Comparison of ENCODE assay signal across 12 cellular contexts in the genomic region with DNA sequence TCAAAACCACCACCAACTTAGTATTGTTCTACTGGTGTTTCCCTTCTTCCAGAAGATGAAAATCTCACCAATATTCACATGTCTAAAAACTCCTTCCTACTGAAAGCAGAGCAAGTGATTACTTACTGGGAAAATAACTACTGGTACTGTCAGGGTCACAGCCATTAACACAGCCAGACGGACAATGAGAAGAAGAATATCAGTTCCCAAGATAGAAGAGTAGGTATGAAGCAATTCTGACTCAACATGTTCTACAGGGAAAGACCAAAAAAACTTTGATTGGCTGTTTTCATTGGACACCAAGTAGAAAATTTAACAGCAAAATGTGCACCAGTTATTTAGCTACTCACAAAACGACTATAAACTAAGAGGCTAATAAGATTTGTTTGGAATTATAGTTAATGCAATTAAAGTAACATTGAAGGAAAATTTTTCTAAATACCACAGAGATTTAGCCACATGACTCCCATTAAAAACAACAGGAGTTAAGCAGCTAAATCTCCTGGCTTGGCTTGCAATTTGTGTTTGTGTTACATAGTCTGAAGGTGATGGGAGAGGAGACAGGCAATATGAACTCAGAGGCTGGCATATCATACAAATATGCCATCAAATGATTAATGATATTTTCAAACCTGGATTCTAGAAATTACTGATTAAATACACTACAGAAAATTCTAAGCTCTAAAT. TPM values are rescaled to one million over a fixed set of nuclear protein-coding genes. Genes with fewer than 3 reads are reported as not detected.
DNase-seq lines count a peak whose midpoint lies in the region; ATAC-seq and TF ChIP-seq lines count a peak whose summit lies in the region.
"Had no signal": no experiment of that assay in that cellular context is flagged by ENCODE, and none has a peak within 500 bp of the region (broad histone marks: within the 10 kb centered on the region; RNA-seq: fewer than 3 reads in every experiment).

No MANE protein-coding gene starts in this region.

- peak; percentile 33 for TF ChIP-seq POLR2A in right lobe of liver (IDR thresholded peaks at IDR 0.05)

- peaks cover 0 to 63% (median 9%) of the 10 kb centered on the region in 4 donors for H3K4me1 ChIP-seq in right lobe of liver

- TF ChIP-seq CTCF in right lobe of liver (IDR thresholded peaks at IDR 0.05), result no peak

- H3K27me3 Mint-ChIP-seq in stimulated activated naive CD8-positive, alpha-beta T cell treated with anti-CD3 and anti-CD28 coated beads, Interleukin-15, Interleukin-2, amounts not matched to agents 100 ng/mL and 50 ng/mL, for 24 hours, result no peaks in the 10 kb centered on the region
- no peaks in the 10 kb centered on the region for H3K27me3 Mint-ChIP-seq in activated T-helper 2 cell treated with anti-CD3 and anti-CD28 coated beads, Interferon-gamma antibody, Interleukin-2, Interleukin-4, amounts not matched to agents 10 μg/mL and 5 μg/mL and 100 μg/mL, durations not matched to agents 14 hours and 24 hours and 36 hours (ENCODE audit: low read depth)

- no peak for DNase-seq in stimulated activated naive CD8-positive, alpha-beta T cell treated with anti-CD3 and anti-CD28 coated beads, Interleukin-15, Interleukin-2, amounts not matched to agents 100 U/mL and 50 U/mL, for 24 hours
- no peak for DNase-seq in activated T-helper 2 cell treated with anti-CD3 and anti-CD28 coated beads, Interferon-gamma antibody, Interleukin-2, Interleukin-4, amounts not matched to agents 10 μg/mL and 5 μg/mL and 100 μg/mL, durations not matched to agents 14 hours and 24 hours and 36 hours (ENCODE audit: low spot score)
- DNase-seq in right lobe of liver (no peak), DMS53 treated with DMSO at 0.1 percent for 48 hours (lab: John Stamatoyannopoulos, UW; ENCODE audit: unreplicated experiment) (no peak), posterior vena cava (ENCODE audit: low spot score) (no peak)
- DNase-seq in effector CD8-positive, alpha-beta T cell (lab: John Stamatoyannopoulos, UW), result no peak
- DNase-seq: cortex of kidney, heart left ventricle, NCI-H526 treated with DMSO at 0.1 percent for 48 hours had no signal

- H3K36me3 ChIP-seq in right lobe of liver, result peaks cover 44 to 98% (median 79%) of the 10 kb centered on the region in 4 donors

- H3K9me3 ChIP-seq in right lobe of liver, result no peaks in the 10 kb centered on the region
- H3K9me3 ChIP-seq: heart left ventricle had no signal

- no peaks in the 10 kb centered on the region for H3K9me3 Mint-ChIP-seq in stimulated activated naive CD8-positive, alpha-beta T cell treated with anti-CD3 and anti-CD28 coated beads, Interleukin-15, Interleukin-2, amounts not matched to agents 100 ng/mL and 50 ng/mL, for 24 hours
- H3K9me3 Mint-ChIP-seq in activated T-helper 2 cell treated with anti-CD3 and anti-CD28 coated beads, Interferon-gamma antibody, Interleukin-2, Interleukin-4, amounts not matched to agents 10 μg/mL and 5 μg/mL and 100 μg/mL, durations not matched to agents 14 hours and 24 hours and 36 hours, result no peaks in the 10 kb centered on the region

- H3K4me3 Mint-ChIP-seq in stimulated activated naive CD8-positive, alpha-beta T cell treated with anti-CD3 and anti-CD28 coated beads, Interleukin-15, Interleukin-2, amounts not matched to agents 100 ng/mL and 50 ng/mL, for 24 hours, result peak overlapping the region; percentile 15
- no peak overlapping the region for H3K4me3 Mint-ChIP-seq in activated T-helper 2 cell treated with anti-CD3 and anti-CD28 coated beads, Interferon-gamma antibody, Interleukin-2, Interleukin-4, amounts not matched to agents 10 μg/mL and 5 μg/mL and 100 μg/mL, durations not matched to agents 14 hours and 24 hours and 36 hours (ENCODE audit: low read depth)

- ATAC-seq in stimulated activated naive CD8-positive, alpha-beta T cell treated with anti-CD3 and anti-CD28 coated beads, Interleukin-15, Interleukin-2, amounts not matched to agents 100 U/mL and 50 U/mL, for 24 hours, result no peak
- ATAC-seq in right lobe of liver (no peak), GM19463 (IDR thresholded peaks at IDR 0.05; ENCODE audit: unreplicated experiment) (no peak)

- H3K27ac ChIP-seq in right lobe of liver, result no peak overlapping the region
- H3K27ac ChIP-seq: C4-2B had no signal

- H3K36me3 Mint-ChIP-seq in stimulated activated naive CD8-positive, alpha-beta T cell treated with anti-CD3 and anti-CD28 coated beads, Interleukin-15, Interleukin-2, amounts not matched to agents 100 ng/mL and 50 ng/mL, for 24 hours (ENCODE audit: low read depth), result peaks cover 96% of the 10 kb centered on the region
- H3K36me3 Mint-ChIP-seq in activated T-helper 2 cell treated with anti-CD3 and anti-CD28 coated beads, Interferon-gamma antibody, Interleukin-2, Interleukin-4, amounts not matched to agents 10 μg/mL and 5 μg/mL and 100 μg/mL, durations not matched to agents 14 hours and 24 hours and 36 hours (ENCODE audit: low read depth), result peaks cover 93% of the 10 kb centered on the region

- peaks cover 78% of the 10 kb centered on the region for H3K4me1 Mint-ChIP-seq in stimulated activated naive CD8-positive, alpha-beta T cell treated with anti-CD3 and anti-CD28 coated beads, Interleukin-15, Interleukin-2, amounts not matched to agents 100 ng/mL and 50 ng/mL, for 24 hours (ENCODE audit: low read depth)
- H3K4me1 Mint-ChIP-seq in activated T-helper 2 cell treated with anti-CD3 and anti-CD28 coated beads, Interferon-gamma antibody, Interleukin-2, Interleukin-4, amounts not matched to agents 10 μg/mL and 5 μg/mL and 100 μg/mL, durations not matched to agents 14 hours and 24 hours and 36 hours (ENCODE audit: low read depth), result peaks cover 60% of the 10 kb centered on the region

- intact Hi-C loops in activated T-helper 2 cell treated with anti-CD3 and anti-CD28 coated beads, Interferon-gamma antibody, Interleukin-2, Interleukin-4, amounts not matched to agents 10 μg/mL and 5 μg/mL and 100 μg/mL, durations not matched to agents 14 hours and 24 hours and 36 hours (cut with micrococcal nuclease), result no loop called here
- intact Hi-C loops in right lobe of liver (cut with DNase I), result no loop called here
- intact Hi-C loops in posterior vena cava (cut with DNase I), result no loop called here

- no peaks in the 10 kb centered on the region for H3K27me3 ChIP-seq in right lobe of liver
- H3K27me3 ChIP-seq: heart left ventricle had no signal

- 35% methylated on average over 2 of the region's 2 CpGs for WGBS in right lobe of liver (ENCODE audit: insufficient coverage, low coverage, low lambda C conversion rate, missing lambda C conversion rate)

- peak overlapping the region; percentile 59 for H3K27ac Mint-ChIP-seq in stimulated activated naive CD8-positive, alpha-beta T cell treated with anti-CD3 and anti-CD28 coated beads, Interleukin-15, Interleukin-2, amounts not matched to agents 100 ng/mL and 50 ng/mL, for 24 hours
- peak overlapping the region; percentile 3 for H3K27ac Mint-ChIP-seq in activated T-helper 2 cell treated with anti-CD3 and anti-CD28 coated beads, Interferon-gamma antibody, Interleukin-2, Interleukin-4, amounts not matched to agents 10 μg/mL and 5 μg/mL and 100 μg/mL, durations not matched to agents 14 hours and 24 hours and 36 hours

- H3K4me3 ChIP-seq in right lobe of liver, result no peak overlapping the region

RNA-seq across cellular contexts. Expression of a gene that starts 9.5 kb away (rescaled TPM):
- total RNA-seq in activated T-helper 2 cell treated with anti-CD3 and anti-CD28 coated beads, Interferon-gamma antibody, Interleukin-2, Interleukin-4, amounts not matched to agents 10 μg/mL and 5 μg/mL and 100 μg/mL, durations not matched to agents 14 hours and 24 hours and 36 hours, result 141 and 143 TPM in 2 replicates
- total RNA-seq in right lobe of liver, result 100 to 1,000 TPM in 5 of 6 experiments, 10 to 100 TPM in 1; 77.0 to 463 (median 290) TPM
- total RNA-seq in posterior vena cava, result 100 to 1,000 TPM; 255 to 324 TPM
